Comparison of ENCODE assay signal across 8 cellular contexts in the genomic region with DNA sequence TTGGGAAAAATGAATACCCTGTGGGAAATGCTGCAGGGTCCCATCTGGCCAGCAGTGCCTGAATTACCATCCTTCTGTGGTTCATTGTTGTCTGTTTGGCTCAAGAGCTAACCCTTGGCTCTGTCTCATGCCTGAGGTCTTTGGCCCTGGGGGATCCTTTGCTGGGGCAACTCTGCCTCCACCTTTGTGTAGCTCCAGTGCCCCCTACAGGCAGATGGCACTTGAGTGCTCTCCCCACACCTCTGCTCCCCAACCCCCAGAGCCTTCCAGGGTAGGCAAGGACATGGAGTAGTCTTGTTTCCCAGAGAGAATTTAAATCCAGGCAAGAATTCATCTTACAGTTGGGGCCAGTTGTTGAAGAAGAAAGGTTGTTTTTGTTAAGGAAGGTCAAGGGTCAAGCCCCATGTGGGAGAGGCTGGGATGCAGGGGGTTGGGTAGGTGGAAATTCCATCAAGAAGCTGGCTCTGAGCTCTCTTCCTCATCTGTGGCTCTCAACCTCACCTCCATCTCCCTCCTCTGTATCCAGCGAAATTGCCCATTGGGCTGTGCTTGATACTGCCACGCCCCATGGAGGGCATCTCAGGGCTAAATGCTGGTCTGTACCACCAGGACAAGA. TPM values are rescaled to one million over a fixed set of nuclear protein-coding genes. Genes with fewer than 3 reads are reported as not detected.
DNase-seq lines count a peak whose midpoint lies in the region; ATAC-seq and TF ChIP-seq lines count a peak whose summit lies in the region.

No MANE protein-coding gene starts in this region.

- no peak overlapping the region for H3K4me3 ChIP-seq in OCI-LY1 (ENCODE audit: low read depth, low read length, poor library complexity, severe bottlenecking)
- H3K4me3 ChIP-seq in heart left ventricle, result no peak overlapping the region
- H3K4me3 ChIP-seq in sigmoid colon, result no peak overlapping the region

- H3K27ac ChIP-seq in OCI-LY1 (ENCODE audit: low read depth, low read length, poor library complexity, severe bottlenecking), result no peak overlapping the region
- H3K27ac ChIP-seq in heart left ventricle, result no peak overlapping the region
- H3K27ac ChIP-seq in sigmoid colon, result no peak overlapping the region

- WGBS in heart left ventricle, 4 donors, result 70 to 89% (median 78%) methylated on average over 2 of the region's 2 CpGs
- WGBS in sigmoid colon, 2 donors, result 78 to 81% methylated on average over 2 of the region's 2 CpGs

- H3K36me3 Mint-ChIP-seq in activated T-cell treated with anti-CD3 and anti-CD28 coated beads, Interleukin-2, amount 50 U/mL, for 72 hours (ENCODE audit: insufficient read depth in 2 of 2), result peaks cover 0 to 3% of the 10 kb centered on the region in 2 donors

- TF ChIP-seq EP300 in sigmoid colon (IDR thresholded peaks at IDR 0.05), result no peak

- peak; percentile 80 for TF ChIP-seq CTCF in OCI-LY1 (IDR thresholded peaks at IDR 0.05; ENCODE audit: low read length)
- peak; percentile 40 to 70 (median 58) for TF ChIP-seq CTCF in heart left ventricle (IDR thresholded peaks at IDR 0.05)
- peak in 1 of 4 experiments; percentile 43 for TF ChIP-seq CTCF in sigmoid colon (IDR thresholded peaks at IDR 0.05)

- no peak overlapping the region for H2AFZ ChIP-seq in OCI-LY1 (ENCODE audit: low read length)

- no peaks in the 10 kb centered on the region for H3F3A ChIP-seq in OCI-LY1 (ENCODE audit: insufficient read depth, low read length)

- no peaks in the 10 kb centered on the region for H3K9me2 ChIP-seq in OCI-LY1 (ENCODE audit: low read depth, low read length)

- no peaks in the 10 kb centered on the region for H3K79me2 ChIP-seq in OCI-LY1 (ENCODE audit: insufficient read depth, low read length)

- peak; percentile 48 to 61 for DNase-seq in AML-193 (lab: John Stamatoyannopoulos, UW)
- DNase-seq in GM19240 (ENCODE audit: insufficient read length, low spot score), result peak; percentile 79
- peak; percentile 85 to 86 for DNase-seq in activated T-cell treated with anti-CD3 and anti-CD28 coated beads, Interleukin-2, amount 50 U/mL, for 72 hours
- DNase-seq in heart left ventricle, result peak; percentile 46 to 75 (median 60)
- DNase-seq in stimulated activated CD4-positive, alpha-beta T cell treated with anti-CD3 and anti-CD28 coated beads, Interleukin-15, amount 100 ng/mL, for 24 hours, result peak; percentile 89
- DNase-seq in sigmoid colon, result no peak

- H3K27ac Mint-ChIP-seq in activated T-cell treated with anti-CD3 and anti-CD28 coated beads, Interleukin-2, amount 50 U/mL, for 72 hours, result peak overlapping the region; percentile 82

- no peak overlapping the region for H3K4me2 ChIP-seq in OCI-LY1 (ENCODE audit: low read length)

- H3K27me3 ChIP-seq in OCI-LY1 (ENCODE audit: insufficient read depth, low read length) (no peaks in the 10 kb centered on the region), heart left ventricle (peaks cover 0 to 26% (median 0%) of the 10 kb centered on the region in 9 donors), sigmoid colon (peaks cover 0 to 19% (median 0%) of the 10 kb centered on the region in 3 donors)

- H3K4me3 Mint-ChIP-seq in activated T-cell treated with anti-CD3 and anti-CD28 coated beads, Interleukin-2, amount 50 U/mL, for 72 hours, result peak overlapping the region in 1 of 2 donors; percentile 42

- H3K4me1 ChIP-seq in OCI-LY1 (ENCODE audit: insufficient read depth, low read length, severe bottlenecking) (no peaks in the 10 kb centered on the region), heart left ventricle (peaks cover 0 to 36% (median 6%) of the 10 kb centered on the region in 12 donors), sigmoid colon (no peaks in the 10 kb centered on the region)

- TF ChIP-seq POLR2A in heart left ventricle (IDR thresholded peaks at IDR 0.05) (no peak), sigmoid colon (IDR thresholded peaks at IDR 0.05) (no peak)

- peaks cover 29% of the 10 kb centered on the region for H3K4me1 Mint-ChIP-seq in activated T-cell treated with anti-CD3 and anti-CD28 coated beads, Interleukin-2, amount 50 U/mL, for 72 hours (ENCODE audit: low read depth)

- H3K9me3 ChIP-seq in OCI-LY1 (ENCODE audit: low read length) (no peaks in the 10 kb centered on the region), heart left ventricle (no peaks in the 10 kb centered on the region), sigmoid colon (no peaks in the 10 kb centered on the region)

- H3K36me3 ChIP-seq in OCI-LY1 (ENCODE audit: insufficient read depth, low read length) (no peaks in the 10 kb centered on the region), heart left ventricle (no peaks in the 10 kb centered on the region), sigmoid colon (no peaks in the 10 kb centered on the region)

- no peaks in the 10 kb centered on the region for H4K20me1 ChIP-seq in OCI-LY1 (ENCODE audit: insufficient read depth, low read length)

- H3K9ac ChIP-seq in OCI-LY1 (ENCODE audit: low read length), result no peak overlapping the region

- H3K27me3 Mint-ChIP-seq in activated T-cell treated with anti-CD3 and anti-CD28 coated beads, Interleukin-2, amount 50 U/mL, for 72 hours (ENCODE audit: low read depth), result no peaks in the 10 kb centered on the region

- peak; percentile 94 to 99 for ATAC-seq in activated T-cell treated with anti-CD3 and anti-CD28 coated beads, Interleukin-2, amount 50 U/mL, for 72 hours (replicated peaks in 1 of 2)
- peak; percentile 55 to 85 (median 80) for ATAC-seq in heart left ventricle
- no peak for ATAC-seq in GM19328 (IDR thresholded peaks at IDR 0.05; ENCODE audit: unreplicated experiment)

- intact Hi-C loops in heart left ventricle (cut with DNase I) (loop anchor here (1.0 to 5.0 kb wide), 6 partner anchors 119 to 339 kb away; no protein-coding TSS in a partner anchor), sigmoid colon (cut with DNase I) (no loop called here)

- H3K9me3 Mint-ChIP-seq in activated T-cell treated with anti-CD3 and anti-CD28 coated beads, Interleukin-2, amount 50 U/mL, for 72 hours, result no peaks in the 10 kb centered on the region

RNA-seq across cellular contexts. Expression of a gene that starts 44.2 kb away (rescaled TPM):
- 1 to 10 TPM; 8.2 to 9.0 TPM for total RNA-seq in activated T-cell treated with anti-CD3 and anti-CD28 coated beads, Interleukin-2, amount 50 U/mL, for 72 hours
- total RNA-seq in heart left ventricle (under 1 TPM in 7 of 9 donors, not detected in 2; 0.02 to 0.77 (median 0.07) TPM), sigmoid colon (1 to 10 TPM in 1 of 4 donors, under 1 TPM in 3; 0.27 to 1.8 (median 0.50) TPM)
- polyA plus RNA-seq in heart left ventricle (under 1 TPM; 0.04 to 0.06 TPM), sigmoid colon (1 to 10 TPM in 1 of 3 donors, under 1 TPM in 1, not detected in 1; under 0.01 to 4.4 TPM)
